12 cellular contexts compared by ENCODE assay signal in genomic region chr9:88536951-88537742, GRCh38. TPM values are rescaled to one million over a fixed set of nuclear protein-coding genes. Genes with fewer than 3 reads are reported as not detected.
DNase-seq lines count a peak whose midpoint lies in the region; FAIRE-seq and TF ChIP-seq lines count a peak whose summit lies in the region.
"Had no signal": no experiment of that assay in that cellular context is flagged by ENCODE, and none has a peak within 500 bp of the region (broad histone marks: within the 10 kb centered on the region; RNA-seq: fewer than 3 reads in every experiment).

No MANE protein-coding gene starts in this region.

- no peak overlapping the region for H3K14ac ChIP-seq in mesenchymal stem cell (ENCODE audit: low read length in 2 of 2)

- peak overlapping the region; percentile 42 for H4K8ac ChIP-seq in mesenchymal stem cell (ENCODE audit: low read length)

- TF ChIP-seq CTCF in HFFc6 (IDR thresholded peaks at IDR 0.05) (no peak), bronchial epithelial cell (IDR thresholded peaks at IDR 0.05; ENCODE audit: insufficient read depth, low read length, severe bottlenecking) (no peak), testis (IDR thresholded peaks at IDR 0.05) (no peak), lower leg skin (IDR thresholded peaks at IDR 0.05) (no peak)

- peaks cover 55% of the 10 kb centered on the region for H3K4me1 Mint-ChIP-seq in HFFc6 (ENCODE audit: low read depth)

- peak overlapping the region; percentile 87 for H3K27ac ChIP-seq in mesenchymal stem cell (ENCODE audit: low read length, poor library complexity, severe bottlenecking)
- H3K27ac ChIP-seq in testis: peak overlapping the region in 1 of 2 donors; percentile 53

- H3K23ac ChIP-seq in mesenchymal stem cell (ENCODE audit: low read length in 2 of 2): no peak overlapping the region

- peak overlapping the region; percentile 72 for H4K91ac ChIP-seq in mesenchymal stem cell (ENCODE audit: low read length)

- no peak overlapping the region for H2BK5ac ChIP-seq in mesenchymal stem cell (ENCODE audit: low read depth, low read length, poor library complexity, severe bottlenecking)

- H3K9ac ChIP-seq in mesenchymal stem cell (ENCODE audit: low read length): peak overlapping the region; percentile 7

- H3K4me3 Mint-ChIP-seq in HFFc6: peak overlapping the region; percentile 89
- H3K4me3 Mint-ChIP-seq: activated naive CD4-positive, alpha-beta T cell treated with anti-CD3 and anti-CD28 coated beads, Interleukin-2, amount 10 ng/mL, durations not matched to agents 7 days and 5 days; dendritic cell treated with granulocyte-macrophage colony-stimulating factor and Interleukin-4, amounts not matched to agents 40 ng/mL and 50 ng/mL, for 4 days; stimulated activated naive CD8-positive, alpha-beta T cell treated with anti-CD3 and anti-CD28 coated beads, Interleukin-15, Interleukin-2, amounts not matched to agents 100 ng/mL and 50 ng/mL, for 24 hours had no signal

- H3K4me2 ChIP-seq in mesenchymal stem cell (ENCODE audit: low read length, poor library complexity, severe bottlenecking): peak overlapping the region; percentile 92

- peak overlapping the region; percentile 56 to 80 for H2BK12ac ChIP-seq in mesenchymal stem cell (ENCODE audit: low read length in 2 of 2)

- no peak overlapping the region for H3K4ac ChIP-seq in mesenchymal stem cell (ENCODE audit: low read depth in 1 of 2, low read length in 2 of 2)

- H3K9me3 ChIP-seq in mesenchymal stem cell (ENCODE audit: control insufficient read depth, low read length) (no peaks in the 10 kb centered on the region), testis (no peaks in the 10 kb centered on the region)

- H3K9me3 Mint-ChIP-seq in HFFc6: peaks cover 12% of the 10 kb centered on the region
- H3K9me3 Mint-ChIP-seq: activated naive CD4-positive, alpha-beta T cell treated with anti-CD3 and anti-CD28 coated beads, Interleukin-2, amount 10 ng/mL, durations not matched to agents 7 days and 5 days; dendritic cell treated with granulocyte-macrophage colony-stimulating factor and Interleukin-4, amounts not matched to agents 40 ng/mL and 50 ng/mL, for 4 days; stimulated activated naive CD8-positive, alpha-beta T cell treated with anti-CD3 and anti-CD28 coated beads, Interleukin-15, Interleukin-2, amounts not matched to agents 100 ng/mL and 50 ng/mL, for 24 hours had no signal

- 81% methylated on average over 13 of the region's 15 CpGs for WGBS in mesenchymal stem cell
- 52 to 54% methylated on average over 9 to 15 of the region's 15 CpGs for WGBS in testis, 2 donors
- 41 to 53% methylated on average over 15 of the region's 15 CpGs for WGBS in lower leg skin, 2 donors

- peaks cover 15% of the 10 kb centered on the region for H3K79me1 ChIP-seq in mesenchymal stem cell (replicated peaks; ENCODE audit: low read length, poor library complexity, severe bottlenecking)

- H3K18ac ChIP-seq in mesenchymal stem cell (ENCODE audit: low read depth in 1 of 2, low read length in 2 of 2): peak overlapping the region; percentile 54 to 59

- no peak overlapping the region for H2BK15ac ChIP-seq in mesenchymal stem cell (ENCODE audit: low read depth, poor library complexity, severe bottlenecking)

- H3K27me3 ChIP-seq in bronchial epithelial cell (ENCODE audit: control insufficient read depth, insufficient read depth, low read length): no peaks in the 10 kb centered on the region
- peaks cover 0 to 6% of the 10 kb centered on the region in 2 experiments for H3K27me3 ChIP-seq in mesenchymal stem cell (ENCODE audit: control insufficient read depth in 1 of 2, insufficient read depth in 1 of 2, low read length in 2 of 2)
- no peaks in the 10 kb centered on the region for H3K27me3 ChIP-seq in testis

- FAIRE-seq in bronchial epithelial cell (lab: Jason Lieb, UNC): no peak

- H2AK5ac ChIP-seq in mesenchymal stem cell (ENCODE audit: low read length, severe bottlenecking): peak overlapping the region; percentile 70

- DNase-seq in HFFc6: no peak
- DNase-seq in bronchial epithelial cell (ENCODE audit: low read depth): peak; percentile 4
- no peak for DNase-seq in mesenchymal stem cell
- DNase-seq in testis: peak; percentile 42
- no peak for DNase-seq in activated CD4-positive, alpha-beta T cell treated with anti-CD3 and anti-CD28 coated beads for 1 hour
- DNase-seq in lower leg skin (ENCODE audit: low spot score in 2 of 2): no peak
- no peak for DNase-seq in dedifferentiated amniotic fluid mesenchymal stem cell (ENCODE audit: extremely low spot score)
- DNase-seq: NCI-H510A treated with DMSO at 0.1 percent for 48 hours; stimulated activated CD4-positive, alpha-beta T cell treated with anti-CD3 and anti-CD28 coated beads, Interleukin-4, amount 100 ng/mL, for 4 hours had no signal

- H3K4me1 ChIP-seq in mesenchymal stem cell (ENCODE audit: control insufficient read depth, insufficient read depth, low read depth, low read length) (peaks cover 34% of the 10 kb centered on the region), testis (peaks cover 6% of the 10 kb centered on the region)

- H3K36me3 Mint-ChIP-seq in HFFc6 (ENCODE audit: low read depth): peaks cover 40% of the 10 kb centered on the region
- H3K36me3 Mint-ChIP-seq: activated naive CD4-positive, alpha-beta T cell treated with anti-CD3 and anti-CD28 coated beads, Interleukin-2, amount 10 ng/mL, durations not matched to agents 7 days and 5 days had no signal

- intact Hi-C loops in testis (cut with DNase I; ENCODE audit: low total_unique reads) (no loop called here), lower leg skin (cut with DNase I; ENCODE audit: low total_unique reads) (no loop called here)

- no peak overlapping the region for H2BK120ac ChIP-seq in mesenchymal stem cell (ENCODE audit: low read depth, low read length)

- H2AFZ ChIP-seq in mesenchymal stem cell (ENCODE audit: low read depth, low read length): no peak overlapping the region

- H3K27ac Mint-ChIP-seq in HFFc6: peak overlapping the region; percentile 94
- H3K27ac Mint-ChIP-seq: activated naive CD4-positive, alpha-beta T cell treated with anti-CD3 and anti-CD28 coated beads, Interleukin-2, amount 10 ng/mL, durations not matched to agents 7 days and 5 days; dendritic cell treated with granulocyte-macrophage colony-stimulating factor and Interleukin-4, amounts not matched to agents 40 ng/mL and 50 ng/mL, for 4 days; stimulated activated naive CD8-positive, alpha-beta T cell treated with anti-CD3 and anti-CD28 coated beads, Interleukin-15, Interleukin-2, amounts not matched to agents 100 ng/mL and 50 ng/mL, for 24 hours had no signal

- H3K4me3 ChIP-seq in bronchial epithelial cell (ENCODE audit: low read depth, low read length): no peak overlapping the region
- peak overlapping the region in 1 of 2 experiments; percentile 35 for H3K4me3 ChIP-seq in mesenchymal stem cell (ENCODE audit: insufficient read depth in 1 of 2, low read depth in 1 of 2, low read length in 2 of 2)
- H3K4me3 ChIP-seq in testis: no peak overlapping the region
- no peak overlapping the region for H3K4me3 ChIP-seq in lower leg skin (ENCODE audit: low read depth, poor library complexity, severe bottlenecking)

- H3K27me3 Mint-ChIP-seq in HFFc6 (ENCODE audit: insufficient read depth): peaks cover 1% of the 10 kb centered on the region

- no peak for TF ChIP-seq POLR2A in testis (IDR thresholded peaks at IDR 0.05)
- TF ChIP-seq POLR2A in lower leg skin (IDR thresholded peaks at IDR 0.05): no peak

- no peaks in the 10 kb centered on the region for H3K36me3 ChIP-seq in bronchial epithelial cell (ENCODE audit: control insufficient read depth, insufficient read depth, low read length)
- H3K36me3 ChIP-seq in mesenchymal stem cell (ENCODE audit: control insufficient read depth in 1 of 2, insufficient read depth in 2 of 2, low read depth in 1 of 2, low read length in 2 of 2): peaks cover 0 to 12% of the 10 kb centered on the region in 2 experiments
- no peaks in the 10 kb centered on the region for H3K36me3 ChIP-seq in testis (ENCODE audit: low read depth, missing control alignments)

RNA-seq across cellular contexts. Expression of gene NXNL2, which starts 2.2 kb away (rescaled TPM):
- total RNA-seq in HFFc6 (2021; fragmentation: NEBNext Ultra II Directional; extraction: Animal tissue kit (Norgen Biotek cat#: 25700)): 1 to 10 TPM; 5.4 to 8.8 (median 8.2) TPM
- 0.26 TPM in 1 of 2 replicates, not detected in the other for total RNA-seq in bronchial epithelial cell
- 0.46 TPM for polyA plus RNA-seq in mesenchymal stem cell (2013, experiment 1 of 2)
- 0.53 TPM for polyA plus RNA-seq in mesenchymal stem cell (2013, experiment 2 of 2)
- 1 to 10 TPM; 1.5 to 2.8 TPM for total RNA-seq in testis
- 2.2 TPM for polyA plus RNA-seq in testis (ENCODE audit: insufficient read depth, low read depth, low replicate concordance)
- total RNA-seq in lower leg skin: 1 to 10 TPM in 2 of 4 donors, under 1 TPM in 1, not detected in 1; 0.44 to 4.4 (median 1.1) TPM

Comparison
In these comparisons a context has a peak if more than half of its experiments do, and no peak if none do; other contexts are left out.
1. DNase-seq: peak in bronchial epithelial cell (single experiment) and testis (single experiment); none in HFFc6 (single experiment), mesenchymal stem cell (single experiment), activated CD4-positive, alpha-beta T cell treated with anti-CD3 and anti-CD28 coated beads for 1 hour (single experiment), lower leg skin (0 of 2) and dedifferentiated amniotic fluid mesenchymal stem cell (single experiment).